In genomic region chr10:37965006-37965405, GRCh38 we compare ENCODE assay signal across 30 cellular contexts.
"Had no signal": no experiment of that assay in that cellular context is flagged by ENCODE, and none has a peak within 500 bp of the region (broad histone marks: within the 10 kb centered on the region; RNA-seq: fewer than 3 reads in every experiment).

No MANE protein-coding gene starts in this region.

- H3K4me1 ChIP-seq: neural progenitor cell, parathyroid adenoma, psoas muscle, right lobe of liver, sigmoid colon, stomach, suprapubic skin, testis, tibial artery, transverse colon, upper lobe of right lung, uterus had no signal

- H3K4me3 ChIP-seq: neural progenitor cell, ovary, psoas muscle, right lobe of liver, sigmoid colon, stomach, suprapubic skin, testis, tibial artery, transverse colon, upper lobe of right lung, uterus had no signal

- H3K4me3 Mint-ChIP-seq: natural killer cell; nephron; neural progenitor cell; stimulated activated effector memory CD8-positive, alpha-beta T cell treated with anti-CD3 and anti-CD28 coated beads, Interleukin-12 subunit alpha, Interleukin-12 subunit beta, amount 100 ng/mL, for 72 hours; stimulated activated naive B cell treated with anti-CD40 and anti-IgM and Interleukin-4, amounts not matched to agents 10 μg/mL and 1 μg/mL and 100 μg/mL, for 72 hours; stimulated activated naive CD8-positive, alpha-beta T cell treated with anti-CD3 and anti-CD28 coated beads, Interleukin-15, Interleukin-2, amounts not matched to agents 100 ng/mL and 50 ng/mL, for 24 hours; type B pancreatic cell had no signal

- H3K27ac ChIP-seq: neural progenitor cell, ovary, parathyroid adenoma, psoas muscle, right lobe of liver, sigmoid colon, stomach, suprapubic skin, testis, tibial artery, transverse colon, upper lobe of right lung, uterus had no signal

- H3K27me3 ChIP-seq: neural progenitor cell, ovary, right lobe of liver, sigmoid colon, stomach, suprapubic skin, testis, tibial artery, transverse colon, upper lobe of right lung, uterus had no signal

- H3K4me2 ChIP-seq: neural progenitor cell had no signal

- H3K27me3 Mint-ChIP-seq: progenitor cell of endocrine pancreas; stimulated activated naive B cell treated with anti-CD40 and anti-IgM and Interleukin-4, amounts not matched to agents 10 μg/mL and 1 μg/mL and 100 μg/mL, for 72 hours; stimulated activated naive CD8-positive, alpha-beta T cell treated with anti-CD3 and anti-CD28 coated beads, Interleukin-15, Interleukin-2, amounts not matched to agents 100 ng/mL and 50 ng/mL, for 24 hours; type B pancreatic cell had no signal

- ATAC-seq: natural killer cell; psoas muscle; right cardiac atrium; right lobe of liver; stimulated activated effector memory CD8-positive, alpha-beta T cell treated with anti-CD3 and anti-CD28 coated beads, Interleukin-12 subunit alpha, Interleukin-12 subunit beta, amount 100 ng/mL, for 72 hours; stimulated activated naive B cell treated with anti-CD40 and anti-IgM and Interleukin-4, amounts not matched to agents 10 μg/mL and 1 μg/mL and 100 μg/mL, for 72 hours; upper lobe of right lung had no signal

- DNase-seq: natural killer cell; occipital lobe; ovary; posterior cingulate gyrus; psoas muscle; right cardiac atrium; right lobe of liver; sigmoid colon; small intestine; stimulated activated CD4-positive, alpha-beta T cell treated with anti-CD3 and anti-CD28 coated beads, Interleukin-15, amount 100 ng/mL, for 24 hours; stimulated activated CD4-positive, alpha-beta T cell treated with anti-CD3 and anti-CD28 coated beads, Interleukin-2, amount 100 ng/mL, for 24 hours; stimulated activated CD4-positive, alpha-beta T cell treated with anti-CD3 and anti-CD28 coated beads, Interleukin-2, amount 100 ng/mL, for 48 hours; stimulated activated CD4-positive, alpha-beta T cell treated with anti-CD3 and anti-CD28 coated beads, Interleukin-4, amount 100 ng/mL, for 24 hours; stimulated activated naive B cell treated with anti-CD40 and anti-IgM and Interleukin-4, amounts not matched to agents 10 μg/mL and 1 μg/mL and 100 μg/mL, for 72 hours; stimulated activated naive CD4-positive, alpha-beta T cell treated with Interleukin-2 at 50 U/mL for 16 hours; stomach; substantia nigra; testis; tibial artery; transverse colon; upper lobe of right lung; uterus had no signal

- H3K4me1 Mint-ChIP-seq: natural killer cell; nephron; neural progenitor cell; stimulated activated effector memory CD8-positive, alpha-beta T cell treated with anti-CD3 and anti-CD28 coated beads, Interleukin-12 subunit alpha, Interleukin-12 subunit beta, amount 100 ng/mL, for 72 hours; stimulated activated naive B cell treated with anti-CD40 and anti-IgM and Interleukin-4, amounts not matched to agents 10 μg/mL and 1 μg/mL and 100 μg/mL, for 72 hours had no signal

- H3K36me3 ChIP-seq: neural progenitor cell, ovary, uterus had no signal

- H3K9me3 ChIP-seq: ovary, psoas muscle, suprapubic skin, testis, uterus had no signal

- FAIRE-seq: small intestine had no signal

- H2AFZ ChIP-seq: neural progenitor cell, parathyroid adenoma had no signal

- H3K27ac Mint-ChIP-seq: natural killer cell; nephron; neural progenitor cell; progenitor cell of endocrine pancreas; stimulated activated effector memory CD8-positive, alpha-beta T cell treated with anti-CD3 and anti-CD28 coated beads, Interleukin-12 subunit alpha, Interleukin-12 subunit beta, amount 100 ng/mL, for 72 hours; stimulated activated naive B cell treated with anti-CD40 and anti-IgM and Interleukin-4, amounts not matched to agents 10 μg/mL and 1 μg/mL and 100 μg/mL, for 72 hours; stimulated activated naive CD8-positive, alpha-beta T cell treated with anti-CD3 and anti-CD28 coated beads, Interleukin-15, Interleukin-2, amounts not matched to agents 100 ng/mL and 50 ng/mL, for 24 hours; type B pancreatic cell had no signal

- H3K9ac ChIP-seq: neural progenitor cell, parathyroid adenoma had no signal
